Comparison of ENCODE assay signal across 1 cellular context in the genomic region with DNA sequence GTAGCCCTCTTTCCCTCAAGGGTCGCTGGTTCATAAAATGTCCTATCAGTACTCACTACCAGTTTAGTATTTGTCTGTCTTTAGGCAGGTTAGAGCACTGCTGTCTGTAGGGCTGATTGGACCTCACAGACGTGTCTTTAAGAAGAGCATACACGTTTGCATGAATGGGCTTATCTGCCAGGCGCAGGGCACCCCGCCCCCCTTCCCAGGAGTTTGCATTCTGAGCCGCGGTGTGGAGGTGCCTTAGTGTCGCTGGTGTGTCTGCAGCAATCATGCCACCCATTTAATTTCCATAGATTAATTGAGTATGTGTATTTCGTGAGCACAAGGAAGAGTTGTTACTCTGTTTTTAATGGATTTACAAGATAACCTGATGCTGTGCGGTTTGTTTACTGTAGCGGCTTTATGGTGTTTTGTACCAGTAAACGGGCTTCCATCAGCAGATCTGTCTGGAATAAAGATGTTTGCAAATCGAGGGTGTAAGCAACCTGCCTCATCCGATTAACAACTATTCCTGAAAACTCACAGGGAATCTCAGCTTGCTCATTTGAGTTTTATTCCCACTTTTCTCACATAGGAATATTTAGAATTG.
TF ChIP-seq lines count a peak whose summit lies in the region.

No MANE protein-coding gene starts in this region.

TF ChIP-seq in K562, 482 proteins besides CTCF, POLR2A, EP300 and RAD21 (continued from another document and continues in another):
- TF ChIP-seq, protein P1, sequence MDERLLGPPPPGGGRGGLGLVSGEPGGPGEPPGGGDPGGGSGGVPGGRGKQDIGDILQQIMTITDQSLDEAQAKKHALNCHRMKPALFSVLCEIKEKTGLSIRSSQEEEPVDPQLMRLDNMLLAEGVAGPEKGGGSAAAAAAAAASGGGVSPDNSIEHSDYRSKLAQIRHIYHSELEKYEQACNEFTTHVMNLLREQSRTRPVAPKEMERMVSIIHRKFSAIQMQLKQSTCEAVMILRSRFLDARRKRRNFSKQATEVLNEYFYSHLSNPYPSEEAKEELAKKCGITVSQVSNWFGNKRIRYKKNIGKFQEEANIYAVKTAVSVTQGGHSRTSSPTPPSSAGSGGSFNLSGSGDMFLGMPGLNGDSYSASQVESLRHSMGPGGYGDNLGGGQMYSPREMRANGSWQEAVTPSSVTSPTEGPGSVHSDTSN (CRISPR knock-in tag; IDR thresholded peaks at IDR 0.05; ENCODE audit: low read depth): no peak
- TF ChIP-seq, protein P1 (tag; conservative IDR thresholded peaks at IDR 0.05; ENCODE audit: low read depth): no peak
- no peak for TF ChIP-seq HSF4 (CRISPR knock-in tag; IDR thresholded peaks at IDR 0.05; ENCODE audit: borderline replicate concordance)
- TF ChIP-seq MEIS2 (IDR thresholded peaks at IDR 0.05; ENCODE audit: partially characterized antibody): peak; percentile 30
- TF ChIP-seq LCOR (CRISPR knock-in tag; IDR thresholded peaks at IDR 0.05): no peak
- TF ChIP-seq FOSL1 (tag; conservative IDR thresholded peaks at IDR 0.05): peak; percentile 46; the same call in 1 of the 2 replicates
- TF ChIP-seq GMEB1 (CRISPR knock-in tag; IDR thresholded peaks at IDR 0.05): no peak
- TF ChIP-seq BCL6 (CRISPR knock-in tag; IDR thresholded peaks at IDR 0.05): no peak
- no peak for TF ChIP-seq ZNF780A (CRISPR knock-in tag; IDR thresholded peaks at IDR 0.05)
- TF ChIP-seq, protein P2, sequence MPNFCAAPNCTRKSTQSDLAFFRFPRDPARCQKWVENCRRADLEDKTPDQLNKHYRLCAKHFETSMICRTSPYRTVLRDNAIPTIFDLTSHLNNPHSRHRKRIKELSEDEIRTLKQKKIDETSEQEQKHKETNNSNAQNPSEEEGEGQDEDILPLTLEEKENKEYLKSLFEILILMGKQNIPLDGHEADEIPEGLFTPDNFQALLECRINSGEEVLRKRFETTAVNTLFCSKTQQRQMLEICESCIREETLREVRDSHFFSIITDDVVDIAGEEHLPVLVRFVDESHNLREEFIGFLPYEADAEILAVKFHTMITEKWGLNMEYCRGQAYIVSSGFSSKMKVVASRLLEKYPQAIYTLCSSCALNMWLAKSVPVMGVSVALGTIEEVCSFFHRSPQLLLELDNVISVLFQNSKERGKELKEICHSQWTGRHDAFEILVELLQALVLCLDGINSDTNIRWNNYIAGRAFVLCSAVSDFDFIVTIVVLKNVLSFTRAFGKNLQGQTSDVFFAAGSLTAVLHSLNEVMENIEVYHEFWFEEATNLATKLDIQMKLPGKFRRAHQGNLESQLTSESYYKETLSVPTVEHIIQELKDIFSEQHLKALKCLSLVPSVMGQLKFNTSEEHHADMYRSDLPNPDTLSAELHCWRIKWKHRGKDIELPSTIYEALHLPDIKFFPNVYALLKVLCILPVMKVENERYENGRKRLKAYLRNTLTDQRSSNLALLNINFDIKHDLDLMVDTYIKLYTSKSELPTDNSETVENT (CRISPR knock-in tag; IDR thresholded peaks at IDR 0.05): no peak
- TF ChIP-seq ZNF79 (CRISPR knock-in tag; IDR thresholded peaks at IDR 0.05; ENCODE audit: low read depth): no peak
- no peak for TF ChIP-seq DACH1 (IDR thresholded peaks at IDR 0.05; ENCODE audit: partially characterized antibody)
- TF ChIP-seq NONO (IDR thresholded peaks at IDR 0.05; ENCODE audit: low read depth in 2 of 2, low read length in 1 of 2): no peak
- TF ChIP-seq TARDBP (IDR thresholded peaks at IDR 0.05): no peak
- no peak for TF ChIP-seq CC2D1A (IDR thresholded peaks at IDR 0.05)
- TF ChIP-seq, protein P3, sequence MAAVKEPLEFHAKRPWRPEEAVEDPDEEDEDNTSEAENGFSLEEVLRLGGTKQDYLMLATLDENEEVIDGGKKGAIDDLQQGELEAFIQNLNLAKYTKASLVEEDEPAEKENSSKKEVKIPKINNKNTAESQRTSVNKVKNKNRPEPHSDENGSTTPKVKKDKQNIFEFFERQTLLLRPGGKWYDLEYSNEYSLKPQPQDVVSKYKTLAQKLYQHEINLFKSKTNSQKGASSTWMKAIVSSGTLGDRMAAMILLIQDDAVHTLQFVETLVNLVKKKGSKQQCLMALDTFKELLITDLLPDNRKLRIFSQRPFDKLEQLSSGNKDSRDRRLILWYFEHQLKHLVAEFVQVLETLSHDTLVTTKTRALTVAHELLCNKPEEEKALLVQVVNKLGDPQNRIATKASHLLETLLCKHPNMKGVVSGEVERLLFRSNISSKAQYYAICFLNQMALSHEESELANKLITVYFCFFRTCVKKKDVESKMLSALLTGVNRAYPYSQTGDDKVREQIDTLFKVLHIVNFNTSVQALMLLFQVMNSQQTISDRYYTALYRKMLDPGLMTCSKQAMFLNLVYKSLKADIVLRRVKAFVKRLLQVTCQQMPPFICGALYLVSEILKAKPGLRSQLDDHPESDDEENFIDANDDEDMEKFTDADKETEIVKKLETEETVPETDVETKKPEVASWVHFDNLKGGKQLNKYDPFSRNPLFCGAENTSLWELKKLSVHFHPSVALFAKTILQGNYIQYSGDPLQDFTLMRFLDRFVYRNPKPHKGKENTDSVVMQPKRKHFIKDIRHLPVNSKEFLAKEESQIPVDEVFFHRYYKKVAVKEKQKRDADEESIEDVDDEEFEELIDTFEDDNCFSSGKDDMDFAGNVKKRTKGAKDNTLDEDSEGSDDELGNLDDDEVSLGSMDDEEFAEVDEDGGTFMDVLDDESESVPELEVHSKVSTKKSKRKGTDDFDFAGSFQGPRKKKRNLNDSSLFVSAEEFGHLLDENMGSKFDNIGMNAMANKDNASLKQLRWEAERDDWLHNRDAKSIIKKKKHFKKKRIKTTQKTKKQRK (IDR thresholded peaks at IDR 0.05; ENCODE audit: borderline replicate concordance, low read depth, low read length): no peak
- TF ChIP-seq, protein P4, sequence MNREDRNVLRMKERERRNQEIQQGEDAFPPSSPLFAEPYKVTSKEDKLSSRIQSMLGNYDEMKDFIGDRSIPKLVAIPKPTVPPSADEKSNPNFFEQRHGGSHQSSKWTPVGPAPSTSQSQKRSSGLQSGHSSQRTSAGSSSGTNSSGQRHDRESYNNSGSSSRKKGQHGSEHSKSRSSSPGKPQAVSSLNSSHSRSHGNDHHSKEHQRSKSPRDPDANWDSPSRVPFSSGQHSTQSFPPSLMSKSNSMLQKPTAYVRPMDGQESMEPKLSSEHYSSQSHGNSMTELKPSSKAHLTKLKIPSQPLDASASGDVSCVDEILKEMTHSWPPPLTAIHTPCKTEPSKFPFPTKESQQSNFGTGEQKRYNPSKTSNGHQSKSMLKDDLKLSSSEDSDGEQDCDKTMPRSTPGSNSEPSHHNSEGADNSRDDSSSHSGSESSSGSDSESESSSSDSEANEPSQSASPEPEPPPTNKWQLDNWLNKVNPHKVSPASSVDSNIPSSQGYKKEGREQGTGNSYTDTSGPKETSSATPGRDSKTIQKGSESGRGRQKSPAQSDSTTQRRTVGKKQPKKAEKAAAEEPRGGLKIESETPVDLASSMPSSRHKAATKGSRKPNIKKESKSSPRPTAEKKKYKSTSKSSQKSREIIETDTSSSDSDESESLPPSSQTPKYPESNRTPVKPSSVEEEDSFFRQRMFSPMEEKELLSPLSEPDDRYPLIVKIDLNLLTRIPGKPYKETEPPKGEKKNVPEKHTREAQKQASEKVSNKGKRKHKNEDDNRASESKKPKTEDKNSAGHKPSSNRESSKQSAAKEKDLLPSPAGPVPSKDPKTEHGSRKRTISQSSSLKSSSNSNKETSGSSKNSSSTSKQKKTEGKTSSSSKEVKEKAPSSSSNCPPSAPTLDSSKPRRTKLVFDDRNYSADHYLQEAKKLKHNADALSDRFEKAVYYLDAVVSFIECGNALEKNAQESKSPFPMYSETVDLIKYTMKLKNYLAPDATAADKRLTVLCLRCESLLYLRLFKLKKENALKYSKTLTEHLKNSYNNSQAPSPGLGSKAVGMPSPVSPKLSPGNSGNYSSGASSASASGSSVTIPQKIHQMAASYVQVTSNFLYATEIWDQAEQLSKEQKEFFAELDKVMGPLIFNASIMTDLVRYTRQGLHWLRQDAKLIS (CRISPR knock-in tag; IDR thresholded peaks at IDR 0.05): no peak
- no peak for TF ChIP-seq EZH2 (IDR thresholded peaks at IDR 0.05; ENCODE audit: borderline replicate concordance, low read depth, low read length)
- TF ChIP-seq, protein P5, sequence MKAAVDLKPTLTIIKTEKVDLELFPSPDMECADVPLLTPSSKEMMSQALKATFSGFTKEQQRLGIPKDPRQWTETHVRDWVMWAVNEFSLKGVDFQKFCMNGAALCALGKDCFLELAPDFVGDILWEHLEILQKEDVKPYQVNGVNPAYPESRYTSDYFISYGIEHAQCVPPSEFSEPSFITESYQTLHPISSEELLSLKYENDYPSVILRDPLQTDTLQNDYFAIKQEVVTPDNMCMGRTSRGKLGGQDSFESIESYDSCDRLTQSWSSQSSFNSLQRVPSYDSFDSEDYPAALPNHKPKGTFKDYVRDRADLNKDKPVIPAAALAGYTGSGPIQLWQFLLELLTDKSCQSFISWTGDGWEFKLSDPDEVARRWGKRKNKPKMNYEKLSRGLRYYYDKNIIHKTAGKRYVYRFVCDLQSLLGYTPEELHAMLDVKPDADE (conservative IDR thresholded peaks at IDR 0.05; ENCODE audit: control insufficient read depth, low read depth, low read length): no peak
- TF ChIP-seq TSC22D4 (tag; IDR thresholded peaks at IDR 0.05): no peak
- TF ChIP-seq HNRNPL (IDR thresholded peaks at IDR 0.05; ENCODE audit: low read depth, low read length): 0 out of 2 replicates have a peak, but pooled peaks have one; percentile 37
- TF ChIP-seq FOS (IDR thresholded peaks at IDR 0.05; ENCODE audit: extremely low read depth, insufficient read length): no peak
- TF ChIP-seq HNRNPLL (IDR thresholded peaks at IDR 0.05; ENCODE audit: low read depth, low read length, poor library complexity, severe bottlenecking): no peak
- TF ChIP-seq, protein P6, sequence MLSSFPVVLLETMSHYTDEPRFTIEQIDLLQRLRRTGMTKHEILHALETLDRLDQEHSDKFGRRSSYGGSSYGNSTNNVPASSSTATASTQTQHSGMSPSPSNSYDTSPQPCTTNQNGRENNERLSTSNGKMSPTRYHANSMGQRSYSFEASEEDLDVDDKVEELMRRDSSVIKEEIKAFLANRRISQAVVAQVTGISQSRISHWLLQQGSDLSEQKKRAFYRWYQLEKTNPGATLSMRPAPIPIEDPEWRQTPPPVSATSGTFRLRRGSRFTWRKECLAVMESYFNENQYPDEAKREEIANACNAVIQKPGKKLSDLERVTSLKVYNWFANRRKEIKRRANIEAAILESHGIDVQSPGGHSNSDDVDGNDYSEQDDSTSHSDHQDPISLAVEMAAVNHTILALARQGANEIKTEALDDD (IDR thresholded peaks at IDR 0.05): peak; percentile 68; the same call in 1 of the 2 replicates
- no peak for TF ChIP-seq CEBPB (tag; IDR thresholded peaks at IDR 0.05)
- TF ChIP-seq ZNF695 (CRISPR knock-in tag; IDR thresholded peaks at IDR 0.05): no peak
- TF ChIP-seq, protein P7, sequence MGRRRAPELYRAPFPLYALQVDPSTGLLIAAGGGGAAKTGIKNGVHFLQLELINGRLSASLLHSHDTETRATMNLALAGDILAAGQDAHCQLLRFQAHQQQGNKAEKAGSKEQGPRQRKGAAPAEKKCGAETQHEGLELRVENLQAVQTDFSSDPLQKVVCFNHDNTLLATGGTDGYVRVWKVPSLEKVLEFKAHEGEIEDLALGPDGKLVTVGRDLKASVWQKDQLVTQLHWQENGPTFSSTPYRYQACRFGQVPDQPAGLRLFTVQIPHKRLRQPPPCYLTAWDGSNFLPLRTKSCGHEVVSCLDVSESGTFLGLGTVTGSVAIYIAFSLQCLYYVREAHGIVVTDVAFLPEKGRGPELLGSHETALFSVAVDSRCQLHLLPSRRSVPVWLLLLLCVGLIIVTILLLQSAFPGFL (CRISPR knock-in tag; IDR thresholded peaks at IDR 0.05): no peak
- no peak for TF ChIP-seq NCOA2 (IDR thresholded peaks at IDR 0.05; ENCODE audit: partially characterized antibody in 2 of 2)
- TF ChIP-seq ZNF24 (IDR thresholded peaks at IDR 0.05): no peak
- TF ChIP-seq, protein P8, sequence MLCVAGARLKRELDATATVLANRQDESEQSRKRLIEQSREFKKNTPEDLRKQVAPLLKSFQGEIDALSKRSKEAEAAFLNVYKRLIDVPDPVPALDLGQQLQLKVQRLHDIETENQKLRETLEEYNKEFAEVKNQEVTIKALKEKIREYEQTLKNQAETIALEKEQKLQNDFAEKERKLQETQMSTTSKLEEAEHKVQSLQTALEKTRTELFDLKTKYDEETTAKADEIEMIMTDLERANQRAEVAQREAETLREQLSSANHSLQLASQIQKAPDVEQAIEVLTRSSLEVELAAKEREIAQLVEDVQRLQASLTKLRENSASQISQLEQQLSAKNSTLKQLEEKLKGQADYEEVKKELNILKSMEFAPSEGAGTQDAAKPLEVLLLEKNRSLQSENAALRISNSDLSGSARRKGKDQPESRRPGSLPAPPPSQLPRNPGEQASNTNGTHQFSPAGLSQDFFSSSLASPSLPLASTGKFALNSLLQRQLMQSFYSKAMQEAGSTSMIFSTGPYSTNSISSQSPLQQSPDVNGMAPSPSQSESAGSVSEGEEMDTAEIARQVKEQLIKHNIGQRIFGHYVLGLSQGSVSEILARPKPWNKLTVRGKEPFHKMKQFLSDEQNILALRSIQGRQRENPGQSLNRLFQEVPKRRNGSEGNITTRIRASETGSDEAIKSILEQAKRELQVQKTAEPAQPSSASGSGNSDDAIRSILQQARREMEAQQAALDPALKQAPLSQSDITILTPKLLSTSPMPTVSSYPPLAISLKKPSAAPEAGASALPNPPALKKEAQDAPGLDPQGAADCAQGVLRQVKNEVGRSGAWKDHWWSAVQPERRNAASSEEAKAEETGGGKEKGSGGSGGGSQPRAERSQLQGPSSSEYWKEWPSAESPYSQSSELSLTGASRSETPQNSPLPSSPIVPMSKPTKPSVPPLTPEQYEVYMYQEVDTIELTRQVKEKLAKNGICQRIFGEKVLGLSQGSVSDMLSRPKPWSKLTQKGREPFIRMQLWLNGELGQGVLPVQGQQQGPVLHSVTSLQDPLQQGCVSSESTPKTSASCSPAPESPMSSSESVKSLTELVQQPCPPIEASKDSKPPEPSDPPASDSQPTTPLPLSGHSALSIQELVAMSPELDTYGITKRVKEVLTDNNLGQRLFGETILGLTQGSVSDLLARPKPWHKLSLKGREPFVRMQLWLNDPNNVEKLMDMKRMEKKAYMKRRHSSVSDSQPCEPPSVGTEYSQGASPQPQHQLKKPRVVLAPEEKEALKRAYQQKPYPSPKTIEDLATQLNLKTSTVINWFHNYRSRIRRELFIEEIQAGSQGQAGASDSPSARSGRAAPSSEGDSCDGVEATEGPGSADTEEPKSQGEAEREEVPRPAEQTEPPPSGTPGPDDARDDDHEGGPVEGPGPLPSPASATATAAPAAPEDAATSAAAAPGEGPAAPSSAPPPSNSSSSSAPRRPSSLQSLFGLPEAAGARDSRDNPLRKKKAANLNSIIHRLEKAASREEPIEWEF (CRISPR knock-in tag; IDR thresholded peaks at IDR 0.05): no peak
